Comparison of ENCODE assay signal across 8 cellular contexts in the genomic region with DNA sequence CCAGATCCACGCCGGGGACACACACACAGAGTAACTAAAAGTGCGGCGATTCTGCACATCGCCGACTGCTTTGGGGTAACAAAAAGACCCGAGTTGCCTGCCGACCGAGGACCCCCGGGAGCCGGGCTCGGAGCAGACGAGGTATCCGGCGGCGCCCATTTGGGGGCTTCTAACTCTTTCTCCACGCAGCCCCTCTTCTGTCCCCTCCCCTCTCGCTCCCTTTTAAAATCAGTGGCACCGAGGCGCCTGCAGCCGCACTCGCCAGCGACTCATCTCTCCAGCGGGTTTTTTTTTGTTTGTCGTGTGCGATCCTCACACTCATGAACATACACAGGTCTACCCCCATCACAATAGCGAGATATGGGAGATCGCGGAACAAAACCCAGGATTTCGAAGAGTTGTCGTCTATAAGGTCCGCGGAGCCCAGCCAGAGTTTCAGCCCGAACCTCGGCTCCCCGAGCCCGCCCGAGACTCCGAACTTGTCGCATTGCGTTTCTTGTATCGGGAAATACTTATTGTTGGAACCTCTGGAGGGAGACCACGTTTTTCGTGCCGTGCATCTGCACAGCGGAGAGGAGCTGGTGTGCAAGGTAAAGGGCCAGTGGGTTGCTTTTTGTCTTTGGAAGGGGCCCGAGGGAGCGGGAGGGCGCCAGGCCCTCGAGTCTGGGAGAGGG. TPM values are rescaled to one million over a fixed set of nuclear protein-coding genes. Genes with fewer than 3 reads are reported as not detected.
DNase-seq lines count a peak whose midpoint lies in the region; ATAC-seq, FAIRE-seq and TF ChIP-seq lines count a peak whose summit lies in the region.

No MANE protein-coding gene starts in this region.

- H3K9ac ChIP-seq in astrocyte (ENCODE audit: low read length) = peak overlapping the region; percentile 93

- H3K4me3 ChIP-seq in astrocyte (ENCODE audit: insufficient read depth, low read depth, low read length) = peak overlapping the region; percentile 83

- H3K36me3 ChIP-seq in astrocyte (ENCODE audit: insufficient read depth, low read length) = no peaks in the 10 kb centered on the region

- DNase-seq in NCI-H187 (lab: John Stamatoyannopoulos, UW) (peak; percentile 30 to 83), NCI-H187 treated with DMSO at 0.1 percent for 48 hours (lab: John Stamatoyannopoulos, UW) (no peak), OCI-M1 (lab: John Stamatoyannopoulos, UW) (peak; percentile 57), astrocyte (ENCODE audit: low read depth) (no peak), iPS-NIHi11 (ENCODE audit: low spot score) (peak; percentile 20), omental fat pad (ENCODE audit: low spot score) (no peak)
- peak; percentile 56 for DNase-seq in stimulated activated CD4-positive, alpha-beta T cell treated with anti-CD3 and anti-CD28 coated beads, Interleukin-15, amount 100 ng/mL, for 24 hours

- peaks cover 57% of the 10 kb centered on the region for H3K79me2 ChIP-seq in astrocyte (ENCODE audit: insufficient read depth, low read length)

- H3K27ac ChIP-seq in astrocyte (ENCODE audit: low read depth, low read length) = peak overlapping the region; percentile 84

- H3K9me3 ChIP-seq in astrocyte (ENCODE audit: insufficient read depth, low read depth, low read length) = no peaks in the 10 kb centered on the region

- no peak for ATAC-seq in GM18907 (IDR thresholded peaks at IDR 0.05; ENCODE audit: unreplicated experiment)
- no peak for ATAC-seq in omental fat pad (ENCODE audit: low FRiP score)

- peak overlapping the region; percentile 92 for H3K27ac Mint-ChIP-seq in astrocyte (ENCODE audit: unreplicated experiment)

- H3K4me1 ChIP-seq in astrocyte (ENCODE audit: insufficient read depth, low read length) = peaks cover 53% of the 10 kb centered on the region

- no peak for FAIRE-seq in astrocyte (lab: Jason Lieb, UNC)

- H3K4me1 Mint-ChIP-seq in astrocyte (ENCODE audit: low read depth, unreplicated experiment) = peaks cover 44% of the 10 kb centered on the region

- peak overlapping the region; percentile 92 for H3K4me2 ChIP-seq in astrocyte (ENCODE audit: low read length)

- no peaks in the 10 kb centered on the region for H3K27me3 Mint-ChIP-seq in astrocyte (ENCODE audit: low read depth, unreplicated experiment)

- H3K4me3 Mint-ChIP-seq in astrocyte (ENCODE audit: unreplicated experiment) = peak overlapping the region; percentile 99

- no peaks in the 10 kb centered on the region for H3K9me3 Mint-ChIP-seq in astrocyte (ENCODE audit: unreplicated experiment)

- TF ChIP-seq CTCF in astrocyte (IDR thresholded peaks at IDR 0.05; ENCODE audit: insufficient read depth, low read depth, low read length) (no peak), omental fat pad (IDR thresholded peaks at IDR 0.05) (no peak)

- H3K27me3 ChIP-seq in astrocyte (ENCODE audit: insufficient read depth, low read length) = no peaks in the 10 kb centered on the region

- no peaks in the 10 kb centered on the region for H3K36me3 Mint-ChIP-seq in astrocyte (ENCODE audit: low read depth, unreplicated experiment)

- peak overlapping the region; percentile 57 for H2AFZ ChIP-seq in astrocyte (ENCODE audit: low read depth, low read length)

- H4K20me1 ChIP-seq in astrocyte (ENCODE audit: insufficient read depth, low read length) = peaks cover 20% of the 10 kb centered on the region

RNA-seq across cellular contexts. Expression of a gene that starts 1.4 kb away (rescaled TPM):
- 22.6 and 28.6 TPM in 2 replicates for total RNA-seq in astrocyte
- total RNA-seq in omental fat pad = 100 to 1,000 TPM in 1 of 4 donors, 10 to 100 TPM in 3; 27.8 to 144 (median 63.2) TPM

Comparison
In these comparisons a context has a peak if more than half of its experiments do, and no peak if none do; other contexts are left out.
1. DNase-seq: peak in NCI-H187 (2 of 2), OCI-M1 (single experiment), iPS-NIHi11 (single experiment) and stimulated activated CD4-positive, alpha-beta T cell treated with anti-CD3 and anti-CD28 coated beads, Interleukin-15, amount 100 ng/mL, for 24 hours (single experiment); none in NCI-H187 treated with DMSO at 0.1 percent for 48 hours (single experiment), astrocyte (single experiment) and omental fat pad (single experiment).